18 cellular contexts compared by ENCODE assay signal in the genomic region with DNA sequence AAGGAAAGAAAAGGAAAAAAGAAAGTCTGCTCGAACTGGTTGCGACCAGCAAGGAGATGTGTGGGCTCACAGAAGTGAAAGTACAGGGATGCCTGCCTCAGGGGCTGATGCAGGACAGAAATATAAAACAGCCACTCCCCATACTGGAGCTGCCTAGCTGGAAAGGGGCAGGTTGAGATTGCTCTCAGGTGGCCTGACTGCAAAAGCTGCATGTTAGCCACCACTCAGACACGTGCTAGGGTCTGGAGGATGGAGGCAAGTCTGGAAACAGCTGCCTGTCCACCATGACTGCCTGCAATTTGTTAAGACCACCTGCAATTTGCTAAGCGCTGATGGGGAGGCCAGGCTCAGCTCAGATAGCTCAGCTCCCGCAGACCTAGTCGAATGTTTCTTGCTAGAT. TPM values are rescaled to one million over a fixed set of nuclear protein-coding genes. Genes with fewer than 3 reads are reported as not detected.
DNase-seq lines count a peak whose midpoint lies in the region; ATAC-seq, FAIRE-seq and TF ChIP-seq lines count a peak whose summit lies in the region.
"Had no signal": no experiment of that assay in that cellular context is flagged by ENCODE, and none has a peak within 500 bp of the region (broad histone marks: within the 10 kb centered on the region; RNA-seq: fewer than 3 reads in every experiment).

No MANE protein-coding gene starts in this region.

- H4K20me1 ChIP-seq in HepG2 (ENCODE audit: insufficient read depth, low read length): no peaks in the 10 kb centered on the region
- H4K20me1 ChIP-seq: BLaER1 treated with 17β-estradiol and CSF1 and Interleukin-3, amounts not matched to agents 10 nM and 100 nM had no signal

- H2AFZ ChIP-seq in HepG2 (ENCODE audit: low read length): no peak overlapping the region

- POLR2A ChIA-PET in HepG2 (lab: Yijun Ruan, JAX): interaction anchor here (1.1 to 3.8 kb wide), 4 partner anchors 37 to 186 kb away, joined by 3 to 18 read pairs (median 3); a partner anchor contains a TSS

- ATAC-seq in HepG2 (peak; percentile 6; the same call in 1 of the 3 replicates), right lobe of liver (no peak), body of pancreas (no peak)
- ATAC-seq: K562, PC-3, Right ventricle myocardium inferior had no signal

- TF ChIP-seq CTCF in HepG2 (CRISPR knock-in tag; IDR thresholded peaks at IDR 0.05) (no peak), right lobe of liver (IDR thresholded peaks at IDR 0.05) (no peak), colonic mucosa (IDR thresholded peaks at IDR 0.05) (no peak), body of pancreas (IDR thresholded peaks at IDR 0.05) (no peak)

- H3K79me2 ChIP-seq in HepG2 (ENCODE audit: insufficient read depth, low read length): no peaks in the 10 kb centered on the region

- intact Hi-C loops in HepG2 (cut with micrococcal nuclease; ENCODE audit: unreplicated experiment): loop anchor here (2.0 to 5.0 kb wide), 3 partner anchors 55 to 311 kb away; no protein-coding TSS in a partner anchor
- intact Hi-C loops in right lobe of liver (cut with DNase I): no loop called here
- intact Hi-C loops in colonic mucosa (cut with DNase I): loop anchor here (5.0 kb wide), 2 partner anchors 49 to 311 kb away; a partner anchor contains a TSS
- intact Hi-C loops in body of pancreas (cut with DNase I): loop anchor here (10.0 kb wide), 1 partner anchor 189 kb away; no protein-coding TSS in a partner anchor

- H3K27ac ChIP-seq in HepG2 (ENCODE audit: extremely low read length, insufficient read depth, low read length): peak overlapping the region; percentile 48
- H3K27ac ChIP-seq in right lobe of liver: no peak overlapping the region
- H3K27ac ChIP-seq in colonic mucosa: peak overlapping the region; percentile 86
- peak overlapping the region; percentile 84 to 95 for H3K27ac ChIP-seq in mucosa of rectum (ENCODE audit: low read depth in 2 of 2, low read length in 2 of 2)
- H3K27ac ChIP-seq in body of pancreas: peak overlapping the region in 1 of 4 donors; percentile 94
- H3K27ac ChIP-seq: BLaER1 treated with 17β-estradiol and CSF1 and Interleukin-3, amounts not matched to agents 10 nM and 100 nM had no signal

- no peak for TF ChIP-seq RAD21 in HepG2 (CRISPR knock-in tag; IDR thresholded peaks at IDR 0.05)

- H3K9ac ChIP-seq in HepG2 (ENCODE audit: insufficient read depth, low read depth, low read length) (peak overlapping the region; percentile 34), colonic mucosa (ENCODE audit: low read depth in 2 of 2, low read length in 2 of 2) (peak overlapping the region in 1 of 2 donors; percentile 85), mucosa of rectum (ENCODE audit: low read depth in 1 of 2, low read length in 2 of 2) (peak overlapping the region; percentile 34 to 85)

- H3K36me3 ChIP-seq in HepG2 (replicated peaks in 1 of 2; ENCODE audit: control insufficient read depth in 1 of 2, insufficient read depth in 2 of 2, low read length in 2 of 2) (no peaks in the 10 kb centered on the region), right lobe of liver (no peaks in the 10 kb centered on the region), colonic mucosa (no peaks in the 10 kb centered on the region), mucosa of rectum (ENCODE audit: control insufficient read depth in 2 of 2, insufficient read depth in 2 of 2, low read length in 2 of 2) (no peaks in the 10 kb centered on the region), body of pancreas (replicated peaks in 1 of 2; ENCODE audit: insufficient read depth in 1 of 2, low read depth in 2 of 2) (no peaks in the 10 kb centered on the region)
- H3K36me3 ChIP-seq: BLaER1 treated with 17β-estradiol and CSF1 and Interleukin-3, amounts not matched to agents 10 nM and 100 nM; HAP-1 had no signal

- H3K27me3 ChIP-seq in HepG2 (ENCODE audit: control insufficient read depth in 1 of 2, insufficient read depth in 2 of 2, low read length in 2 of 2) (peaks cover 0 to 8% of the 10 kb centered on the region in 2 experiments; a peak in 3 of 5 replicates), right lobe of liver (no peaks in the 10 kb centered on the region), colonic mucosa (no peaks in the 10 kb centered on the region), mucosa of rectum (ENCODE audit: control insufficient read depth in 2 of 2, insufficient read depth in 2 of 2, low read length in 2 of 2) (no peaks in the 10 kb centered on the region), body of pancreas (no peaks in the 10 kb centered on the region)

- H3K4me2 ChIP-seq in HepG2 (ENCODE audit: low read depth, low read length): peak overlapping the region; percentile 100

- no peak for TF ChIP-seq EP300 in HepG2 (IDR thresholded peaks at IDR 0.05; ENCODE audit: low read depth in 2 of 2, low read length in 2 of 2)
- TF ChIP-seq EP300 in HepG2 (CRISPR knock-in tag; IDR thresholded peaks at IDR 0.05; ENCODE audit: borderline replicate concordance): no peak

- no TSS peak for BruUV-seq in HepG2 (replicated peaks; lab: Mats Ljungman, UMichigan)

- H3K9me3 ChIP-seq in HepG2 (ENCODE audit: low read length) (peaks cover 11% of the 10 kb centered on the region), right lobe of liver (no peaks in the 10 kb centered on the region), colonic mucosa (no peaks in the 10 kb centered on the region), mucosa of rectum (ENCODE audit: control insufficient read depth in 2 of 2, low read length in 2 of 2) (no peaks in the 10 kb centered on the region), body of pancreas (peaks cover 0 to 3% (median 0%) of the 10 kb centered on the region in 3 donors)

- peaks cover 42% of the 10 kb centered on the region for H3K4me1 ChIP-seq in HepG2 (ENCODE audit: insufficient read depth, low read length)
- peaks cover 0 to 14% (median 0%) of the 10 kb centered on the region in 4 donors for H3K4me1 ChIP-seq in right lobe of liver
- peaks cover 4% of the 10 kb centered on the region for H3K4me1 ChIP-seq in colonic mucosa
- peaks cover 31 to 41% of the 10 kb centered on the region in 2 donors for H3K4me1 ChIP-seq in mucosa of rectum (ENCODE audit: control insufficient read depth in 2 of 2, insufficient read depth in 2 of 2, low read length in 2 of 2)
- peaks cover 62% of the 10 kb centered on the region for H3K4me1 ChIP-seq in body of pancreas

- CTCF ChIA-PET in HepG2 (lab: Yijun Ruan, JAX; ENCODE audit: low intra/inter-chr PET ratio, low total read pairs): interaction anchor here (4.2 kb wide), 1 partner anchor 117 kb away, joined by 45 read pairs; no protein-coding TSS in a partner anchor

- WGBS in HepG2 (ENCODE audit: low lambda C conversion rate): 36% methylated on average over 6 of the region's 6 CpGs
- WGBS in right lobe of liver (ENCODE audit: insufficient coverage, low coverage, low lambda C conversion rate, missing lambda C conversion rate): 87% methylated on average over 3 of the region's 6 CpGs
- WGBS in body of pancreas, 2 donors: 76 to 79% methylated on average over 6 of the region's 6 CpGs

- no peak for TF ChIP-seq POLR2A in HepG2 (IDR thresholded peaks at IDR 0.05; ENCODE audit: insufficient read depth in 1 of 2, low read depth in 2 of 2, low read length in 2 of 2)
- TF ChIP-seq POLR2A in right lobe of liver (IDR thresholded peaks at IDR 0.05): no peak
- TF ChIP-seq POLR2A in body of pancreas (IDR thresholded peaks at IDR 0.05): no peak

- DNase-seq in HepG2 (ENCODE audit: low spot score) (no peak), right lobe of liver (no peak), colonic mucosa (peak; percentile 60), body of pancreas (no peak), DMS 273 (lab: John Stamatoyannopoulos, UW; ENCODE audit: unreplicated experiment) (no peak), HUDEP-2 (lab: John Stamatoyannopoulos, UW; ENCODE audit: unreplicated experiment in 76 of 76) (no peak)
- DNase-seq in stimulated activated CD4-positive, alpha-beta T cell treated with anti-CD3 and anti-CD28 coated beads, Interleukin-2, amount 100 ng/mL, for 48 hours: no peak
- DNase-seq: DMS153, EL, NCI-H1436 treated with DMSO at 0.1 percent for 48 hours, NCI-H2081 treated with DMSO at 0.1 percent for 48 hours, PC-3 had no signal

- in situ Hi-C loops in HepG2 (cut with HindIII; ENCODE audit: extremely low pct_ligation_motif_present, low pct_unique_long_range_greater_than_20kb): loop anchor here (5.0 to 10.0 kb wide), 3 partner anchors 116 to 309 kb away; no protein-coding TSS in a partner anchor

- peak overlapping the region; percentile 20 to 79 (median 64); a peak in 4 of 6 replicates for H3K4me3 ChIP-seq in HepG2 (replicated peaks in 1 of 3; ENCODE audit: insufficient read depth in 1 of 3, low read depth in 2 of 3, low read length in 3 of 3)
- no peak overlapping the region for H3K4me3 ChIP-seq in right lobe of liver
- peak overlapping the region; percentile 7 for H3K4me3 ChIP-seq in colonic mucosa
- peak overlapping the region in 1 of 2 donors; percentile 49 for H3K4me3 ChIP-seq in mucosa of rectum (ENCODE audit: low read length in 2 of 2)
- no peak overlapping the region for H3K4me3 ChIP-seq in body of pancreas
- H3K4me3 ChIP-seq: BLaER1 treated with 17β-estradiol and CSF1 and Interleukin-3, amounts not matched to agents 10 nM and 100 nM; K562 had no signal

- FAIRE-seq in HepG2 (lab: Jason Lieb, UNC): no peak
- FAIRE-seq: K562 had no signal

RNA-seq across cellular contexts. Expression of a gene that starts 17.9 kb away (rescaled TPM):
- 0.24 TPM in 1 of 2 replicates, not detected in the other for total RNA-seq in HepG2 (2016; rRNA removed; fragmentation: Illumina TruSeq; extraction: Trizol)
- 0.18 TPM in 1 of 2 replicates, not detected in the other for total RNA-seq in HepG2 (2016; cell fraction: cytosol; rRNA removed; fragmentation: Illumina TruSeq; extraction: Trizol; ENCODE audit: low read depth)
- total RNA-seq in HepG2 (2016; cell fraction: insoluble cytoplasmic fraction; rRNA removed; fragmentation: Illumina TruSeq; extraction: Trizol): 0.13 and 0.24 TPM in 2 replicates
- total RNA-seq in HepG2 (2016; cell fraction: membrane; rRNA removed; fragmentation: Illumina TruSeq; extraction: Trizol): 0.07 and 0.19 TPM in 2 replicates
- total RNA-seq in HepG2 (2016; cell fraction: nucleus; rRNA removed; fragmentation: Illumina TruSeq; extraction: Trizol): 0.28 and 0.59 TPM in 2 replicates
- polyA plus RNA-seq in HepG2 (2011; rRNA removed): 0.04 and 0.12 TPM in 2 replicates
- polyA plus RNA-seq in HepG2 (2011; cell fraction: cytosol; rRNA removed): 0.12 and 0.30 TPM in 2 replicates
- 0.21 and 0.24 TPM in 2 replicates for polyA plus RNA-seq in HepG2 (2011; cell fraction: nucleus; rRNA removed)
- 0.07 TPM in 1 of 2 replicates, not detected in the other for polyA plus RNA-seq in HepG2 (2012)
- polyA plus RNA-seq in HepG2 (2016; cell fraction: cytosol; fragmentation: Illumina TruSeq; extraction: Trizol; ENCODE audit: low read depth): 0.03 and 0.06 TPM in 2 replicates
- 0.20 TPM in 1 of 2 replicates, not detected in the other for polyA plus RNA-seq in HepG2 (2016; cell fraction: insoluble cytoplasmic fraction; fragmentation: Illumina TruSeq; extraction: Trizol; ENCODE audit: low read depth)
- polyA plus RNA-seq in HepG2 (2016; cell fraction: membrane; fragmentation: Illumina TruSeq; extraction: Trizol; ENCODE audit: low read depth): 0.10 and 0.13 TPM in 2 replicates
- 0.40 and 0.51 TPM in 2 replicates for polyA plus RNA-seq in HepG2 (2016; cell fraction: nucleus; fragmentation: Illumina TruSeq; extraction: Trizol; ENCODE audit: insufficient read depth, low read depth)
- 0.09 and 1.4 TPM in 2 replicates for polyA minus RNA-seq in HepG2 (2011; rRNA and poly(A)+ RNA removed; ENCODE audit: low replicate concordance)
- polyA minus RNA-seq in HepG2 (2011; cell fraction: cytosol; rRNA and poly(A)+ RNA removed): 0.35 and 0.59 TPM in 2 replicates
- polyA minus RNA-seq in HepG2 (2011; cell fraction: nucleus; rRNA and poly(A)+ RNA removed): 0.64 TPM in 1 of 2 replicates, not detected in the other
- total RNA-seq in right lobe of liver: 1 to 10 TPM in 3 of 6 experiments, under 1 TPM in 3; 0.73 to 5.3 (median 0.96) TPM
- total RNA-seq in colonic mucosa: 100 to 1,000 TPM; 244 to 258 TPM
- 10 to 100 TPM in 1 of 2 donors, 1 to 10 TPM in 1; 8.6 to 22.1 TPM for total RNA-seq in body of pancreas
- total RNA-seq: A172 had no signal
- polyA plus RNA-seq: K562 had no signal

RNA-seq across cellular contexts. Expression of a gene that starts 50.8 kb away (rescaled TPM):
- total RNA-seq in HepG2 (2016; rRNA removed; fragmentation: Illumina TruSeq; extraction: Trizol): 779 and 1,144 TPM in 2 replicates
- total RNA-seq in HepG2 (2016; cell fraction: cytosol; rRNA removed; fragmentation: Illumina TruSeq; extraction: Trizol; ENCODE audit: low read depth): 61.7 and 76.7 TPM in 2 replicates
- total RNA-seq in HepG2 (2016; cell fraction: insoluble cytoplasmic fraction; rRNA removed; fragmentation: Illumina TruSeq; extraction: Trizol): 790 and 1,072 TPM in 2 replicates
- total RNA-seq in HepG2 (2016; cell fraction: membrane; rRNA removed; fragmentation: Illumina TruSeq; extraction: Trizol): 128 and 141 TPM in 2 replicates
- 591 and 635 TPM in 2 replicates for total RNA-seq in HepG2 (2016; cell fraction: nucleus; rRNA removed; fragmentation: Illumina TruSeq; extraction: Trizol)
- polyA plus RNA-seq in HepG2 (2011; rRNA removed): 91.5 and 105 TPM in 2 replicates
- 50.8 and 75.9 TPM in 2 replicates for polyA plus RNA-seq in HepG2 (2011; cell fraction: cytosol; rRNA removed)
- polyA plus RNA-seq in HepG2 (2011; cell fraction: nucleus; rRNA removed): 99.7 and 139 TPM in 2 replicates
- polyA plus RNA-seq in HepG2 (2012): 351 and 573 TPM in 2 replicates
- 29.0 and 32.7 TPM in 2 replicates for polyA plus RNA-seq in HepG2 (2016; cell fraction: cytosol; fragmentation: Illumina TruSeq; extraction: Trizol; ENCODE audit: low read depth)
- 1,733 and 1,875 TPM in 2 replicates for polyA plus RNA-seq in HepG2 (2016; cell fraction: insoluble cytoplasmic fraction; fragmentation: Illumina TruSeq; extraction: Trizol; ENCODE audit: low read depth)
- 54.0 and 78.7 TPM in 2 replicates for polyA plus RNA-seq in HepG2 (2016; cell fraction: membrane; fragmentation: Illumina TruSeq; extraction: Trizol; ENCODE audit: low read depth)
- 1,027 and 1,033 TPM in 2 replicates for polyA plus RNA-seq in HepG2 (2016; cell fraction: nucleus; fragmentation: Illumina TruSeq; extraction: Trizol; ENCODE audit: insufficient read depth, low read depth)
- polyA minus RNA-seq in HepG2 (2011; rRNA and poly(A)+ RNA removed; ENCODE audit: low replicate concordance): 22.3 and 47.2 TPM in 2 replicates
- 85.0 and 124 TPM in 2 replicates for polyA minus RNA-seq in HepG2 (2011; cell fraction: cytosol; rRNA and poly(A)+ RNA removed)
- 218 and 248 TPM in 2 replicates for polyA minus RNA-seq in HepG2 (2011; cell fraction: nucleus; rRNA and poly(A)+ RNA removed)
- 100 to 1,000 TPM in 5 of 6 experiments, 10 to 100 TPM in 1; 78.8 to 203 (median 146) TPM for total RNA-seq in right lobe of liver
- 100 to 1,000 TPM; 309 to 534 TPM for total RNA-seq in colonic mucosa
- 100 to 1,000 TPM; 108 to 159 TPM for total RNA-seq in body of pancreas

Comparison
In these comparisons a context has a peak if more than half of its experiments do, and no peak if none do; other contexts are left out.
1. H3K27ac ChIP-seq: peak in HepG2 (single experiment), colonic mucosa (single experiment) and mucosa of rectum (2 of 2); none in right lobe of liver (0 of 3).
2. H3K4me3 ChIP-seq: peak in HepG2 (3 of 3) and colonic mucosa (single experiment); none in right lobe of liver (0 of 3) and body of pancreas (0 of 2).
3. intact Hi-C loops: an anchor here in HepG2 (2.0 to 5.0 kb wide), colonic mucosa (5.0 kb wide) and body of pancreas (10.0 kb wide); none called in right lobe of liver.
4. RNA of a gene that starts 17.9 kb away (total RNA-seq): 244 to 258 TPM in colonic mucosa; 8.6 to 22.1 TPM in body of pancreas, 0.73 to 5.3 TPM in right lobe of liver and 0.07 to 0.59 TPM in HepG2; every median in the first group is over 10 times any median in the second.